In genomic region chr5:34511481-34511880, GRCh38 we compare ENCODE assay signal across 25 cellular contexts.
DNase-seq lines count a peak whose midpoint lies in the region; ATAC-seq, FAIRE-seq and TF ChIP-seq lines count a peak whose summit lies in the region.
"Had no signal": no experiment of that assay in that cellular context is flagged by ENCODE, and none has a peak within 500 bp of the region (broad histone marks: within the 10 kb centered on the region; RNA-seq: fewer than 3 reads in every experiment).

No MANE protein-coding gene starts in this region.

- no peak overlapping the region for H3K4ac ChIP-seq in mesendoderm (ENCODE audit: low read depth, low read length)

- H4K5ac ChIP-seq in mesendoderm (ENCODE audit: low read length): no peak overlapping the region

- intact Hi-C loops in sciatic nerve (cut with DNase I): no loop called here

- H3K4me1 ChIP-seq in astrocyte (ENCODE audit: insufficient read depth, low read length): peaks cover 4% of the 10 kb centered on the region
- no peaks in the 10 kb centered on the region for H3K4me1 ChIP-seq in mesendoderm (ENCODE audit: control insufficient read depth, low read depth, low read length)

- ATAC-seq in sciatic nerve (peak; percentile 24), GM21367 (IDR thresholded peaks at IDR 0.05; ENCODE audit: unreplicated experiment) (no peak)
- ATAC-seq: activated naive CD8-positive, alpha-beta T cell treated with anti-CD3 and anti-CD28 coated beads, Interleukin-2, amount 50 U/mL, for 24 hours; natural killer cell; Panc1 had no signal

- H3K9ac ChIP-seq in astrocyte (ENCODE audit: low read length) (no peak overlapping the region), mesendoderm (ENCODE audit: low read length) (no peak overlapping the region)
- H3K9ac ChIP-seq: KMS-11 had no signal

- no peak overlapping the region for H3K4me3 Mint-ChIP-seq in astrocyte (ENCODE audit: unreplicated experiment)
- H3K4me3 Mint-ChIP-seq: activated naive CD8-positive, alpha-beta T cell treated with anti-CD3 and anti-CD28 coated beads, Interleukin-2, amount 50 U/mL, for 24 hours; memory B cell; natural killer cell had no signal

- TF ChIP-seq CTCF in C4-2B (conservative IDR thresholded peaks at IDR 0.05) (no peak), astrocyte (IDR thresholded peaks at IDR 0.05; ENCODE audit: insufficient read depth, low read depth, low read length) (no peak), GM20000 (IDR thresholded peaks at IDR 0.05; ENCODE audit: extremely low read depth, missing control alignments) (no peak)

- no peak overlapping the region for H2BK5ac ChIP-seq in mesendoderm (ENCODE audit: low read length)

- H2BK15ac ChIP-seq in mesendoderm (replicated peaks; ENCODE audit: low read depth): peak overlapping the region; percentile 36

- H3K27me3 ChIP-seq in astrocyte (ENCODE audit: insufficient read depth, low read length) (no peaks in the 10 kb centered on the region), mesendoderm (ENCODE audit: insufficient read depth, low read length, poor library complexity) (no peaks in the 10 kb centered on the region)
- H3K27me3 ChIP-seq: brain microvascular endothelial cell, SJSA1 had no signal

- no peak overlapping the region for H2AK5ac ChIP-seq in mesendoderm (ENCODE audit: low read length)

- FAIRE-seq in astrocyte (lab: Jason Lieb, UNC): no peak

- H4K20me1 ChIP-seq in astrocyte (ENCODE audit: insufficient read depth, low read length): no peaks in the 10 kb centered on the region

- H3K4me3 ChIP-seq in astrocyte (ENCODE audit: insufficient read depth, low read depth, low read length) (no peak overlapping the region), mesendoderm (ENCODE audit: low read length) (no peak overlapping the region)
- H3K4me3 ChIP-seq: SJSA1 had no signal

- H3K9me3 Mint-ChIP-seq in astrocyte (ENCODE audit: unreplicated experiment): no peaks in the 10 kb centered on the region
- H3K9me3 Mint-ChIP-seq: activated naive CD8-positive, alpha-beta T cell treated with anti-CD3 and anti-CD28 coated beads, Interleukin-2, amount 50 U/mL, for 24 hours; CD4-positive, CD25-positive, alpha-beta regulatory T cell; memory B cell; natural killer cell had no signal

- H2AFZ ChIP-seq in astrocyte (ENCODE audit: low read depth, low read length): no peak overlapping the region

- no peaks in the 10 kb centered on the region for H3K79me1 ChIP-seq in mesendoderm (ENCODE audit: low read length)

- no peaks in the 10 kb centered on the region for H3K36me3 Mint-ChIP-seq in astrocyte (ENCODE audit: low read depth, unreplicated experiment)
- H3K36me3 Mint-ChIP-seq: CD4-positive, CD25-positive, alpha-beta regulatory T cell; memory B cell; natural killer cell had no signal

- H3K27ac ChIP-seq in C4-2B (peak overlapping the region; percentile 83), astrocyte (ENCODE audit: low read depth, low read length) (no peak overlapping the region), mesendoderm (ENCODE audit: low read depth, low read length) (no peak overlapping the region)
- H3K27ac ChIP-seq: brain microvascular endothelial cell, KMS-11, SJSA1, WERI-Rb-1 had no signal

- DNase-seq in astrocyte (ENCODE audit: low read depth): no peak
- no peak for DNase-seq in mesendoderm
- no peak for DNase-seq in sciatic nerve (ENCODE audit: low spot score)
- DNase-seq in SHP77 (lab: John Stamatoyannopoulos, UW): no peak
- no peak for DNase-seq in GM20000 (ENCODE audit: low spot score)
- no peak for DNase-seq in stimulated activated CD4-positive, alpha-beta T cell treated with anti-CD3 and anti-CD28 coated beads, Interleukin-2, amount 100 ng/mL, for 24 hours
- DNase-seq: activated CD4-positive, alpha-beta T cell treated with anti-CD3 and anti-CD28 coated beads, Interleukin-2, amount 50 U/mL, for 4 hours; activated CD8-positive, alpha-beta memory T cell treated with anti-CD3 and anti-CD28 coated beads, Interleukin-2, amount 50 U/mL, for 48 hours; activated effector memory CD4-positive, alpha-beta T cell treated with Interleukin-2 at 50 U/mL for 16 hours; activated naive CD8-positive, alpha-beta T cell treated with anti-CD3 and anti-CD28 coated beads, Interleukin-2, amount 50 U/mL, for 24 hours; brain microvascular endothelial cell; CD4-positive, CD25-positive, alpha-beta regulatory T cell; DMS 273 treated with DMSO at 0.1 percent for 48 hours; hippocampal formation; natural killer cell; NCI-H187 treated with DMSO at 0.1 percent for 48 hours; NCI-H446; T-helper 2 cell; WERI-Rb-1 had no signal

- no peaks in the 10 kb centered on the region for H3K36me3 ChIP-seq in astrocyte (ENCODE audit: insufficient read depth, low read length)
- H3K36me3 ChIP-seq in mesendoderm (ENCODE audit: control insufficient read depth, insufficient read depth, low read length): no peaks in the 10 kb centered on the region
- H3K36me3 ChIP-seq: brain microvascular endothelial cell, SJSA1, WERI-Rb-1 had no signal

- H3K4me2 ChIP-seq in astrocyte (ENCODE audit: low read length) (no peak overlapping the region), mesendoderm (ENCODE audit: low read length) (no peak overlapping the region)
- H3K4me2 ChIP-seq: KMS-11 had no signal

- H3K27me3 Mint-ChIP-seq in astrocyte (ENCODE audit: low read depth, unreplicated experiment): no peaks in the 10 kb centered on the region

- no peak overlapping the region for H3K23ac ChIP-seq in mesendoderm (ENCODE audit: low read length)

- H3K79me2 ChIP-seq in astrocyte (ENCODE audit: insufficient read depth, low read length): no peaks in the 10 kb centered on the region
- H3K79me2 ChIP-seq in mesendoderm (ENCODE audit: control insufficient read depth, insufficient read depth, low read length): no peaks in the 10 kb centered on the region

- no peak overlapping the region for H3K56ac ChIP-seq in mesendoderm (ENCODE audit: low read length)

- no peak overlapping the region for H2BK120ac ChIP-seq in mesendoderm (ENCODE audit: low read depth, low read length)

- WGBS in mesendoderm (ENCODE audit: extremely low coverage, insufficient coverage, low lambda C conversion rate): no CpG with 5 or more reads among the region's 1 CpG

- peaks cover 22% of the 10 kb centered on the region for H3K4me1 Mint-ChIP-seq in astrocyte (ENCODE audit: low read depth, unreplicated experiment)
- H3K4me1 Mint-ChIP-seq: activated naive CD8-positive, alpha-beta T cell treated with anti-CD3 and anti-CD28 coated beads, Interleukin-2, amount 50 U/mL, for 24 hours; CD4-positive, CD25-positive, alpha-beta regulatory T cell; memory B cell had no signal

- H3K18ac ChIP-seq in mesendoderm (ENCODE audit: low read length): no peak overlapping the region

- peak overlapping the region; percentile 37 for H3K27ac Mint-ChIP-seq in astrocyte (ENCODE audit: unreplicated experiment)
- H3K27ac Mint-ChIP-seq: activated naive CD8-positive, alpha-beta T cell treated with anti-CD3 and anti-CD28 coated beads, Interleukin-2, amount 50 U/mL, for 24 hours had no signal

- H3K9me3 ChIP-seq in astrocyte (ENCODE audit: insufficient read depth, low read depth, low read length): no peaks in the 10 kb centered on the region
- H3K9me3 ChIP-seq: SJSA1 had no signal

- H4K8ac ChIP-seq in mesendoderm (ENCODE audit: low read depth, low read length): no peak overlapping the region
